1 cellular context compared by ENCODE assay signal in the genomic region with DNA sequence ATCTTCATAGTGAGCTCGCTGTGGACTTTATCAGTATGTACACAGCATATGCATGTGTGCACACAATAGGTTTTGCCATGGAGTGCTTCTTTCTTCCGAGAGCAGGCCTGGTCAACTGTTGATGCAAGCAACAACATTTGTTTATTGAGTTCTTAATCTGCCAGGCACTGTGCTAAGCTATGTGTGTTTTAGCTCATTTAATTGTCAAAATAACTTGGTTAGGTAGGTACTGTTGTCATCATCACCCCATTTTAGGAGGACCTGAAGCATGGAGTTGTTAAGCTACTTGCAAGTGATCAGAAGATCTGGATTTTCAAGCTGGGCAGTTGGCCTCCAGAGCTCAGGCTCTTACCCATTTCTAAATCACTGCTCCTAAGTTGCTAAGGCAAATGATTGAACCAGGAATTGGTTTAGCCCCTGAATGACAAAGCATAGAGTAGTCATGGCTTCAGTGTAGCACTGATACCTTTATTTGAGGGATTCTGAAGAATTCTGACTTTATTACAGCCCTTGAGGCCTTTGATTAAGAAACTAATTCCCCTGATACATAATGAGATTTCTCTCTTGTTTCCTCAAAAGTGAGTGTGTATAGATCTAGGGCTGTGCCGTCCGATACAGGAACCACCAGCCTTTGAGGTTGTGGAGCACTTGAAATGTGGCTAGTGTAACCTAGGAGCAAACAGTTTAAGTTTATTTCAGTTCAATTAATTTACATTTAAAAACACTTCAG.
TF ChIP-seq lines count a peak whose summit lies in the region.

No MANE protein-coding gene starts in this region.

TF ChIP-seq in A549, 52 proteins besides CTCF, POLR2A, EP300 and RAD21 (continued from another document):
- TF ChIP-seq, protein P1, sequence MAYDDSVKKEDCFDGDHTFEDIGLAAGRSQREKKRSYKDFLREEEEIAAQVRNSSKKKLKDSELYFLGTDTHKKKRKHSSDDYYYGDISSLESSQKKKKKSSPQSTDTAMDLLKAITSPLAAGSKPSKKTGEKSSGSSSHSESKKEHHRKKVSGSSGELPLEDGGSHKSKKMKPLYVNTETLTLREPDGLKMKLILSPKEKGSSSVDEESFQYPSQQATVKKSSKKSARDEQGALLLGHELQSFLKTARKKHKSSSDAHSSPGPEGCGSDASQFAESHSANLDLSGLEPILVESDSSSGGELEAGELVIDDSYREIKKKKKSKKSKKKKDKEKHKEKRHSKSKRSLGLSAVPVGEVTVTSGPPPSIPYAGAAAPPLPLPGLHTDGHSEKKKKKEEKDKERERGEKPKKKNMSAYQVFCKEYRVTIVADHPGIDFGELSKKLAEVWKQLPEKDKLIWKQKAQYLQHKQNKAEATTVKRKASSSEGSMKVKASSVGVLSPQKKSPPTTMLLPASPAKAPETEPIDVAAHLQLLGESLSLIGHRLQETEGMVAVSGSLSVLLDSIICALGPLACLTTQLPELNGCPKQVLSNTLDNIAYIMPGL (CRISPR knock-in tag; IDR thresholded peaks at IDR 0.05; ENCODE audit: borderline replicate concordance): no peak
- TF ChIP-seq, protein P2, sequence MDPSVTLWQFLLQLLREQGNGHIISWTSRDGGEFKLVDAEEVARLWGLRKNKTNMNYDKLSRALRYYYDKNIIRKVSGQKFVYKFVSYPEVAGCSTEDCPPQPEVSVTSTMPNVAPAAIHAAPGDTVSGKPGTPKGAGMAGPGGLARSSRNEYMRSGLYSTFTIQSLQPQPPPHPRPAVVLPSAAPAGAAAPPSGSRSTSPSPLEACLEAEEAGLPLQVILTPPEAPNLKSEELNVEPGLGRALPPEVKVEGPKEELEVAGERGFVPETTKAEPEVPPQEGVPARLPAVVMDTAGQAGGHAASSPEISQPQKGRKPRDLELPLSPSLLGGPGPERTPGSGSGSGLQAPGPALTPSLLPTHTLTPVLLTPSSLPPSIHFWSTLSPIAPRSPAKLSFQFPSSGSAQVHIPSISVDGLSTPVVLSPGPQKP (IDR thresholded peaks at IDR 0.05; ENCODE audit: low read depth, low read length): no peak
TF ChIP-seq in A549: peak in this region for 0.
